ENCODE assay signal across 1 cellular context in genomic region chr6:170162011-170162770, GRCh38.
TF ChIP-seq lines count a peak whose summit lies in the region.

No MANE protein-coding gene starts in this region.

TF ChIP-seq in H1, 55 proteins besides CTCF, POLR2A, EP300 and RAD21:
- no peak for TF ChIP-seq HDAC6 (IDR thresholded peaks at IDR 0.05; ENCODE audit: low read depth, low read length)
- no peak for TF ChIP-seq POU5F1 (IDR thresholded peaks at IDR 0.05; ENCODE audit: low read depth, low read length)
- no peak for TF ChIP-seq RFX5 (IDR thresholded peaks at IDR 0.05; ENCODE audit: borderline replicate concordance, low read depth, low read length)
- no peak for TF ChIP-seq EZH2 (IDR thresholded peaks at IDR 0.05; ENCODE audit: low read depth, low read length, severe bottlenecking)
- TF ChIP-seq TBP (IDR thresholded peaks at IDR 0.05; ENCODE audit: low read depth, low read length) = no peak
- TF ChIP-seq SIN3A (conservative IDR thresholded peaks at IDR 0.05 in 1 of 2, IDR thresholded peaks at IDR 0.05 in 1 of 2; ENCODE audit: low read depth in 1 of 2, low read length in 2 of 2) = no peak
- TF ChIP-seq RBBP5 (IDR thresholded peaks at IDR 0.05; ENCODE audit: borderline replicate concordance, low read depth, low read length) = no peak
- TF ChIP-seq TAF7 (optimal IDR thresholded peaks at IDR 0.05; ENCODE audit: borderline replicate concordance, low read depth, low read length) = no peak
- TF ChIP-seq SIRT6 (IDR thresholded peaks at IDR 0.05; ENCODE audit: low read length) = no peak
